ENCODE assay signal across 18 cellular contexts in genomic region chr7:70670288-70670687, GRCh38.
"Had no signal": no experiment of that assay in that cellular context is flagged by ENCODE, and none has a peak within 500 bp of the region (broad histone marks: within the 10 kb centered on the region; RNA-seq: fewer than 3 reads in every experiment).

No MANE protein-coding gene starts in this region.

- H3K27ac Mint-ChIP-seq: activated CD4-positive, alpha-beta T cell treated with anti-CD3 and anti-CD28 coated beads, Interleukin-2, amount 10 ng/mL, durations not matched to agents 24 days and 14 days; activated naive CD4-positive, alpha-beta T cell treated with anti-CD3 and anti-CD28 coated beads, Interleukin-2, amount 10 ng/mL, durations not matched to agents 7 days and 5 days; activated T-cell treated with anti-CD3 and anti-CD28 coated beads, Interleukin-2, amount 50 U/mL, for 72 hours; naive thymus-derived CD4-positive, alpha-beta T cell; stimulated activated naive CD8-positive, alpha-beta T cell treated with anti-CD3 and anti-CD28 coated beads, Interleukin-15, amount 100 ng/mL, for 72 hours had no signal

- FAIRE-seq: bronchial epithelial cell, endometrium had no signal

- H3K4me3 ChIP-seq: coronary artery, left lung, prostate gland, right atrium auricular region, tibial nerve had no signal

- DNase-seq: activated CD4-positive, alpha-beta T cell treated with anti-CD3 and anti-CD28 coated beads, Interleukin-2, amount 10 ng/mL, durations not matched to agents 24 days and 14 days; activated effector memory CD4-positive, alpha-beta T cell treated with anti-CD3 and anti-CD28 coated beads, Interleukin-2, amount 50 U/mL, for 16 hours; activated naive CD4-positive, alpha-beta T cell treated with anti-CD3 and anti-CD28 coated beads, Interleukin-2, amount 10 ng/mL, durations not matched to agents 7 days and 5 days; activated T-cell treated with anti-CD3 and anti-CD28 coated beads, Interleukin-2, amount 50 U/mL, for 72 hours; amygdala; cerebellar nuclear complex; kidney glomerular epithelial cell; left lung; naive thymus-derived CD4-positive, alpha-beta T cell; stimulated activated CD4-positive, alpha-beta T cell treated with anti-CD3 and anti-CD28 coated beads, Interleukin-1b, Interleukin-23, amount 100 ng/mL, for 48 hours; stimulated activated naive CD8-positive, alpha-beta T cell treated with anti-CD3 and anti-CD28 coated beads, Interleukin-15, amount 100 ng/mL, for 72 hours; SW 1271 had no signal

- H3K36me3 ChIP-seq: left lung, prostate gland, right atrium auricular region, tibial nerve had no signal

- H3K9me3 Mint-ChIP-seq: activated naive CD4-positive, alpha-beta T cell treated with anti-CD3 and anti-CD28 coated beads, Interleukin-2, amount 10 ng/mL, durations not matched to agents 7 days and 5 days; activated T-cell treated with anti-CD3 and anti-CD28 coated beads, Interleukin-2, amount 50 U/mL, for 72 hours; stimulated activated naive CD8-positive, alpha-beta T cell treated with anti-CD3 and anti-CD28 coated beads, Interleukin-15, amount 100 ng/mL, for 72 hours had no signal

- H3K9me3 ChIP-seq: left lung, prostate gland, right atrium auricular region, tibial nerve had no signal

- H3K4me1 Mint-ChIP-seq: activated CD4-positive, alpha-beta T cell treated with anti-CD3 and anti-CD28 coated beads, Interleukin-2, amount 10 ng/mL, durations not matched to agents 24 days and 14 days had no signal

- H3K27me3 Mint-ChIP-seq: activated naive CD4-positive, alpha-beta T cell treated with anti-CD3 and anti-CD28 coated beads, Interleukin-2, amount 10 ng/mL, durations not matched to agents 7 days and 5 days; naive thymus-derived CD4-positive, alpha-beta T cell had no signal

- H3K27ac ChIP-seq: coronary artery, left lung, prostate gland, right atrium auricular region, tibial nerve had no signal

- H3K27me3 ChIP-seq: left lung, right atrium auricular region, tibial nerve had no signal

- H3K4me3 Mint-ChIP-seq: activated CD4-positive, alpha-beta T cell treated with anti-CD3 and anti-CD28 coated beads, Interleukin-2, amount 10 ng/mL, durations not matched to agents 24 days and 14 days; activated naive CD4-positive, alpha-beta T cell treated with anti-CD3 and anti-CD28 coated beads, Interleukin-2, amount 10 ng/mL, durations not matched to agents 7 days and 5 days; stimulated activated naive CD8-positive, alpha-beta T cell treated with anti-CD3 and anti-CD28 coated beads, Interleukin-15, amount 100 ng/mL, for 72 hours had no signal

- ATAC-seq: left lung; stimulated activated naive CD8-positive, alpha-beta T cell treated with anti-CD3 and anti-CD28 coated beads, Interleukin-15, amount 100 ng/mL, for 72 hours had no signal

- H3K36me3 Mint-ChIP-seq: activated naive CD4-positive, alpha-beta T cell treated with anti-CD3 and anti-CD28 coated beads, Interleukin-2, amount 10 ng/mL, durations not matched to agents 7 days and 5 days; naive thymus-derived CD4-positive, alpha-beta T cell had no signal

- H3K4me1 ChIP-seq: left lung, prostate gland, right atrium auricular region, tibial nerve had no signal
